Comparison of ENCODE assay signal across 21 cellular contexts in the genomic region with DNA sequence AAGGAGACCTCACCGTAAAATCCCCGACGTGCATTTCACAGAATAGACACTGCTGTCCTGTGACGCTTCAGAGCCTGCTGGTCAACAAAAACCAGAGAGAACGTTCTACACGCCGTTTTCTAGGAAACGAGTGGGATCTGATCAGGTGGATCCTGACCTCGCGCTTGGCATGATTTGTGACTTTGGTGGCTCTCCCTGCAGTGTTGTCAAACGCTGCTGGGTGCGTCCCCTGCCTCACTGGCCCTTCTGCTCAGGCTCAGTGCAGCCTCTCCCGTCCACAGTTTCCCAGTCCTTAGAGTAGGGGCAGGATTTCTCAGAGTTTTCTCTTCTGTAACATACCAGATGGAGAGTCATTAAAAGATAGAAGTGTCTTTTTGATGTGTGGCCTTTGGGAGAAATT. TPM values are rescaled to one million over a fixed set of nuclear protein-coding genes. Genes with fewer than 3 reads are reported as not detected.
DNase-seq lines count a peak whose midpoint lies in the region; ATAC-seq and TF ChIP-seq lines count a peak whose summit lies in the region.
"Had no signal": no experiment of that assay in that cellular context is flagged by ENCODE, and none has a peak within 500 bp of the region (broad histone marks: within the 10 kb centered on the region; RNA-seq: fewer than 3 reads in every experiment).

No MANE protein-coding gene starts in this region.

- H3K9me3 ChIP-seq in left ventricle myocardium inferior (replicated peaks), result peaks cover 17% of the 10 kb centered on the region
- peaks cover 0 to 12% of the 10 kb centered on the region in 2 donors for H3K9me3 ChIP-seq in right atrium auricular region
- peaks cover 0 to 7% of the 10 kb centered on the region in 2 donors for H3K9me3 ChIP-seq in transverse colon
- H3K9me3 ChIP-seq: SK-N-SH had no signal

- TF ChIP-seq EP300 in transverse colon (IDR thresholded peaks at IDR 0.05; ENCODE audit: low read depth), result no peak

- no peak for ATAC-seq in central memory CD8-positive, alpha-beta T cell (replicated peaks; ENCODE audit: extremely low read depth, poor library complexity, severe bottlenecking)
- ATAC-seq in GM19467 (IDR thresholded peaks at IDR 0.05; ENCODE audit: unreplicated experiment), result no peak
- ATAC-seq: HCT116, PC-3 had no signal

- H3K4me3 Mint-ChIP-seq in central memory CD8-positive, alpha-beta T cell, result no peak overlapping the region
- no peak overlapping the region for H3K4me3 Mint-ChIP-seq in nephron
- H3K4me3 Mint-ChIP-seq in activated naive CD8-positive, alpha-beta T cell treated with anti-CD3 and anti-CD28 coated beads for 36 hours, result no peak overlapping the region
- H3K4me3 Mint-ChIP-seq: CD14-positive monocyte had no signal

- H3K4me3 ChIP-seq in left ventricle myocardium inferior (no peak overlapping the region), right atrium auricular region (no peak overlapping the region), transverse colon (no peak overlapping the region)

- H3K36me3 ChIP-seq in left ventricle myocardium inferior, result no peaks in the 10 kb centered on the region
- no peaks in the 10 kb centered on the region for H3K36me3 ChIP-seq in right atrium auricular region
- H3K36me3 ChIP-seq in transverse colon, result no peaks in the 10 kb centered on the region

- H3K27me3 ChIP-seq in left ventricle myocardium inferior (ENCODE audit: low read depth), result peaks cover 45% of the 10 kb centered on the region
- peaks cover 0 to 1% of the 10 kb centered on the region in 2 donors for H3K27me3 ChIP-seq in right atrium auricular region
- H3K27me3 ChIP-seq in transverse colon, result peaks cover 7% of the 10 kb centered on the region

- no peaks in the 10 kb centered on the region for H3K9me3 Mint-ChIP-seq in central memory CD8-positive, alpha-beta T cell
- peaks cover 44% of the 10 kb centered on the region for H3K9me3 Mint-ChIP-seq in nephron
- peaks cover 11% of the 10 kb centered on the region for H3K9me3 Mint-ChIP-seq in activated naive CD8-positive, alpha-beta T cell treated with anti-CD3 and anti-CD28 coated beads for 36 hours

- peak overlapping the region; percentile 44 for H3K27ac Mint-ChIP-seq in central memory CD8-positive, alpha-beta T cell (ENCODE audit: low read depth)
- H3K27ac Mint-ChIP-seq in nephron, result peak overlapping the region; percentile 77 to 88 (median 84)
- no peak overlapping the region for H3K27ac Mint-ChIP-seq in activated naive CD8-positive, alpha-beta T cell treated with anti-CD3 and anti-CD28 coated beads for 36 hours
- H3K27ac Mint-ChIP-seq: CD14-positive monocyte had no signal

- H3K27me3 Mint-ChIP-seq in central memory CD8-positive, alpha-beta T cell, result no peaks in the 10 kb centered on the region
- peaks cover 7% of the 10 kb centered on the region for H3K27me3 Mint-ChIP-seq in nephron (ENCODE audit: low read depth)
- H3K27me3 Mint-ChIP-seq in activated naive CD8-positive, alpha-beta T cell treated with anti-CD3 and anti-CD28 coated beads for 36 hours, result peaks cover 5% of the 10 kb centered on the region

- WGBS in transverse colon (ENCODE audit: low coverage in 1 of 2), 2 donors, result 89 to 93% methylated on average over 12 to 13 of the region's 13 CpGs

- TF ChIP-seq POLR2A in transverse colon (IDR thresholded peaks at IDR 0.05), result no peak

- in situ Hi-C loops in transverse colon (cut with MboI; ENCODE audit: low pct_ligation_motif_present in 1 of 4, low pct_unique_long_range_greater_than_20kb in 1 of 4, low sequenced_read_pairs in 3 of 4), result no loop called here

- peaks cover 6% of the 10 kb centered on the region for H3K4me1 Mint-ChIP-seq in central memory CD8-positive, alpha-beta T cell
- H3K4me1 Mint-ChIP-seq in nephron, result peaks cover 54% of the 10 kb centered on the region
- H3K4me1 Mint-ChIP-seq in activated naive CD8-positive, alpha-beta T cell treated with anti-CD3 and anti-CD28 coated beads for 36 hours, result no peaks in the 10 kb centered on the region

- DNase-seq in left ventricle myocardium inferior (peak; percentile 11), right atrium auricular region (ENCODE audit: low spot score) (no peak), NCI-H2029 (lab: John Stamatoyannopoulos, UW) (no peak), transverse colon (no peak)
- DNase-seq in central memory CD8-positive, alpha-beta T cell (ENCODE audit: low spot score in 2 of 2), result no peak
- no peak for DNase-seq in activated naive CD8-positive, alpha-beta T cell treated with anti-CD3 and anti-CD28 coated beads for 36 hours
- DNase-seq: DMS53, GDM1, Kasumi-1, NCI-H1436, NCI-H187 treated with DMSO at 0.1 percent for 48 hours, NCI-H774, PC-3, SHP77 treated with DMSO at 0.1 percent for 48 hours, SK-N-SH had no signal

- TF ChIP-seq CTCF in left ventricle myocardium inferior (IDR thresholded peaks at IDR 0.05; ENCODE audit: borderline replicate concordance) (no peak), right atrium auricular region (IDR thresholded peaks at IDR 0.05) (no peak), nephron (IDR thresholded peaks at IDR 0.05; ENCODE audit: unreplicated experiment in 3 of 3) (no peak), transverse colon (IDR thresholded peaks at IDR 0.05) (no peak)

- intact Hi-C loops in left ventricle myocardium inferior (cut with micrococcal nuclease) (no loop called here), transverse colon (cut with DNase I; ENCODE audit: low total_unique reads) (no loop called here)

- peaks cover 2% of the 10 kb centered on the region for H3K36me3 Mint-ChIP-seq in central memory CD8-positive, alpha-beta T cell (ENCODE audit: insufficient read depth)
- no peaks in the 10 kb centered on the region for H3K36me3 Mint-ChIP-seq in nephron (ENCODE audit: low read depth)
- H3K36me3 Mint-ChIP-seq in activated naive CD8-positive, alpha-beta T cell treated with anti-CD3 and anti-CD28 coated beads for 36 hours, result no peaks in the 10 kb centered on the region

- H3K27ac ChIP-seq in left ventricle myocardium inferior (replicated peaks), result no peak overlapping the region
- H3K27ac ChIP-seq in right atrium auricular region, result no peak overlapping the region
- no peak overlapping the region for H3K27ac ChIP-seq in transverse colon

- H3K4me1 ChIP-seq in left ventricle myocardium inferior (no peaks in the 10 kb centered on the region), right atrium auricular region (no peaks in the 10 kb centered on the region), transverse colon (no peaks in the 10 kb centered on the region)

RNA-seq across cellular contexts. Expression of gene IRF4, which starts 27.6 kb away (rescaled TPM):
- total RNA-seq in left ventricle myocardium inferior, result 0.22 TPM
- 1 to 10 TPM in 1 of 2 donors, under 1 TPM in 1; 0.15 to 1.1 TPM for total RNA-seq in right atrium auricular region
- 100 to 1,000 TPM; 432 to 438 TPM for total RNA-seq in activated naive CD8-positive, alpha-beta T cell treated with anti-CD3 and anti-CD28 coated beads for 36 hours
- total RNA-seq in transverse colon, result 10 to 100 TPM in 1 of 4 donors, 1 to 10 TPM in 2, under 1 TPM in 1; 0.40 to 18.4 (median 4.3) TPM
- total RNA-seq: A172, MCF 10A had no signal

Comparison
In these comparisons a context has a peak if more than half of its experiments do, and no peak if none do; other contexts are left out.
1. RNA of gene IRF4, which starts 27.6 kb away (total RNA-seq): 432 to 438 TPM in activated naive CD8-positive, alpha-beta T cell treated with anti-CD3 and anti-CD28 coated beads for 36 hours; 0.40 to 18.4 TPM in transverse colon, 0.15 to 1.1 TPM in right atrium auricular region and 0.22 TPM in left ventricle myocardium inferior (single experiment); every median in the first group is over 10 times any median in the second.